Comparison of ENCODE assay signal across 29 cellular contexts in the genomic region with DNA sequence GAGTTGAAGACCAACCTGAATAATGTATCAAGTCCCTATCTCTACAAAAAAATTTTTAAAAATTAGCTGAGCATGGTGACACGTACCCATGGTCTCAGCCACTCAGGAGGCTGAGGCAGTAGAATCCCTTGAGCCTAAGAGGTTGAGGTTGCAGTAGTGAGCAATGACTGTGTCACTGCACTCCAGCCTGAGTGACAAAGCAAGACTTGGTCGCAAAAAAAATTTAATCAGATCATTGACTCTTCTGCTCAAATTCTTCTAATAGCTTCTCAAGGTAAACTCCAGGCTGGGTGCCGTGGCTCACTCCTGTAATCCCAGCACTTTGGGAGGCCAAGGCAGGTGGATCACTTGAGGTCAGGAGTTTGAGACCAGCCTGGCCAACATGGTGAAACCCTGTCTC.
"Had no signal": no experiment of that assay in that cellular context is flagged by ENCODE, and none has a peak within 500 bp of the region (broad histone marks: within the 10 kb centered on the region; RNA-seq: fewer than 3 reads in every experiment).

No MANE protein-coding gene starts in this region.

- FAIRE-seq: RCC 7860, TTC549 had no signal

- H3K9ac ChIP-seq: SK-N-SH had no signal

- DNase-seq: activated CD4-positive, alpha-beta memory T cell treated with anti-CD3 and anti-CD28 coated beads for 36 hours; activated CD4-positive, alpha-beta T cell treated with anti-CD3 and anti-CD28 coated beads for 36 hours; activated CD4-positive, alpha-beta T cell treated with anti-CD3 and anti-CD28 coated beads, Interleukin-2, amount 10 ng/mL, durations not matched to agents 7 days and 5 days; activated CD8-positive, alpha-beta memory T cell treated with anti-CD3 and anti-CD28 coated beads, Interleukin-2, amount 50 U/mL, for 4 hours; activated gamma-delta T cell treated with Interleukin-2 at 50 U/mL for 16 hours; activated naive CD4-positive, alpha-beta T cell treated with anti-CD3 and anti-CD28 coated beads, Interleukin-2, amount 10 ng/mL, durations not matched to agents 7 days and 5 days; activated naive CD8-positive, alpha-beta T cell treated with anti-CD3 and anti-CD28 coated beads, Interleukin-2, amount 50 U/mL, for 24 hours; activated T-cell treated with anti-CD3 and anti-CD28 coated beads for 4 hours; activated T-cell treated with anti-CD3 and anti-CD28 coated beads, Interleukin-2, amount 50 U/mL, for 4 hours; anterior cingulate cortex; central memory CD4-positive, alpha-beta T cell; Kasumi-1; KG1; MG63; NCI-H1048; NCI-H1105 treated with DMSO at 0.1 percent for 48 hours; NCI-H1436; NCI-H1694; NCI-H1930; NCI-H2081 treated with DMSO at 0.1 percent for 48 hours; NCI-H345; NCI-H524 treated with DMSO at 0.1 percent for 48 hours; SHP77 treated with DMSO at 0.1 percent for 48 hours; SK-N-SH had no signal

- H3K36me3 ChIP-seq: MG63, SJSA1 had no signal

- ATAC-seq: activated CD4-positive, alpha-beta T cell treated with anti-CD3 and anti-CD28 coated beads for 36 hours; activated CD4-positive, CD25-positive, alpha-beta regulatory T cell treated with anti-CD3 and anti-CD28 coated beads, Interleukin-2, amount 50 U/mL, for 24 hours; activated naive CD8-positive, alpha-beta T cell treated with anti-CD3 and anti-CD28 coated beads, Interleukin-2, amount 50 U/mL, for 24 hours; activated T-cell treated with anti-CD3 and anti-CD28 coated beads, Interleukin-2, amount 50 U/mL, for 4 hours; WTC11 had no signal

- H3K4me3 ChIP-seq: MG63, SJSA1 had no signal

- H3K4me2 ChIP-seq: SK-N-SH had no signal

- H3K9me3 ChIP-seq: MG63, SJSA1, SK-N-SH had no signal

- H3K27ac ChIP-seq: SJSA1 had no signal

- H3K27me3 ChIP-seq: MG63, SJSA1 had no signal
